ENCODE assay signal across 31 cellular contexts in genomic region chr6:37785688-37786270, GRCh38. TPM values are rescaled to one million over a fixed set of nuclear protein-coding genes. Genes with fewer than 3 reads are reported as not detected.
DNase-seq lines count a peak whose midpoint lies in the region; FAIRE-seq and TF ChIP-seq lines count a peak whose summit lies in the region.
"Had no signal": no experiment of that assay in that cellular context is flagged by ENCODE, and none has a peak within 500 bp of the region (broad histone marks: within the 10 kb centered on the region; RNA-seq: fewer than 3 reads in every experiment).

No MANE protein-coding gene starts in this region.

- no peak overlapping the region for H4K12ac ChIP-seq in trophoblast cell (ENCODE audit: low read depth, low read length)

- H3K27me3 ChIP-seq in astrocyte (ENCODE audit: insufficient read depth, low read length) (no peaks in the 10 kb centered on the region), trophoblast cell (ENCODE audit: insufficient read depth, low read length) (no peaks in the 10 kb centered on the region), hepatocyte (peaks cover 7% of the 10 kb centered on the region), endodermal cell (ENCODE audit: control insufficient read depth, insufficient read depth, low read length, poor library complexity, severe bottlenecking) (peaks cover 16% of the 10 kb centered on the region)
- H3K27me3 ChIP-seq: breast epithelium had no signal

- TF ChIP-seq CTCF in astrocyte (IDR thresholded peaks at IDR 0.05; ENCODE audit: insufficient read depth, low read depth, low read length) (no peak), hepatocyte (IDR thresholded peaks at IDR 0.05; ENCODE audit: poor library complexity) (no peak), endodermal cell (conservative IDR thresholded peaks at IDR 0.05) (no peak)

- H4K8ac ChIP-seq in trophoblast cell (ENCODE audit: low read depth, low read length): no peak overlapping the region

- no peaks in the 10 kb centered on the region for H3K9me2 ChIP-seq in hepatocyte (replicated peaks; ENCODE audit: insufficient read depth)

- H3K27me3 Mint-ChIP-seq in astrocyte (ENCODE audit: low read depth, unreplicated experiment) (peaks cover 25% of the 10 kb centered on the region), endodermal cell (ENCODE audit: insufficient read depth) (peaks cover 44% of the 10 kb centered on the region)

- no peak overlapping the region for H3K4me3 Mint-ChIP-seq in astrocyte (ENCODE audit: unreplicated experiment)
- H3K4me3 Mint-ChIP-seq in endodermal cell: no peak overlapping the region
- H3K4me3 Mint-ChIP-seq: activated CD4-positive, alpha-beta memory T cell treated with anti-CD3 and anti-CD28 coated beads for 36 hours; stimulated activated effector memory CD8-positive, alpha-beta T cell treated with anti-CD3 and anti-CD28 coated beads, Interleukin-12 subunit alpha, Interleukin-12 subunit beta, amount 100 ng/mL, for 72 hours had no signal

- no peak overlapping the region for H3K27ac ChIP-seq in astrocyte (ENCODE audit: low read depth, low read length)
- H3K27ac ChIP-seq in trophoblast cell (ENCODE audit: low read depth, low read length): no peak overlapping the region
- H3K27ac ChIP-seq in hepatocyte: no peak overlapping the region
- H3K27ac ChIP-seq in endodermal cell (ENCODE audit: low read depth, low read length): no peak overlapping the region
- H3K27ac ChIP-seq: 22Rv1, breast epithelium, HL-60 had no signal

- no peak overlapping the region for H3K18ac ChIP-seq in trophoblast cell (ENCODE audit: low read length)

- H3K9me3 ChIP-seq in astrocyte (ENCODE audit: insufficient read depth, low read depth, low read length): no peaks in the 10 kb centered on the region
- no peaks in the 10 kb centered on the region for H3K9me3 ChIP-seq in trophoblast cell (ENCODE audit: insufficient read depth, low read depth, low read length)
- no peaks in the 10 kb centered on the region for H3K9me3 ChIP-seq in hepatocyte (ENCODE audit: low read depth)
- H3K9me3 ChIP-seq in endodermal cell (ENCODE audit: control insufficient read depth, low read length): no peaks in the 10 kb centered on the region
- H3K9me3 ChIP-seq: breast epithelium had no signal

- no peak overlapping the region for H2BK120ac ChIP-seq in trophoblast cell (ENCODE audit: insufficient read depth, low read length, poor library complexity)

- WGBS in trophoblast cell (ENCODE audit: extremely low coverage, insufficient coverage, insufficient read length): no CpG with 5 or more reads among the region's 17 CpGs
- 89% methylated on average over 16 of the region's 17 CpGs for WGBS in hepatocyte (ENCODE audit: low lambda C conversion rate, missing lambda C conversion rate)
- WGBS in endodermal cell (ENCODE audit: insufficient coverage in 1 of 2, insufficient read length in 1 of 2), 2 experiments: 90 to 91% methylated on average over 17 of the region's 17 CpGs

- DNase-seq in NCI-H2171 treated with DMSO at 0.1 percent for 48 hours (lab: John Stamatoyannopoulos, UW) (peak; percentile 24), NCI-H2171 (lab: John Stamatoyannopoulos, UW) (no peak), astrocyte (ENCODE audit: low read depth) (no peak), middle frontal gyrus (ENCODE audit: extremely low spot score, low spot score) (peak; percentile 34), trophoblast cell (no peak), hepatocyte (ENCODE audit: low spot score) (no peak), endodermal cell (no peak), NCI-H526 treated with DMSO at 0.1 percent for 48 hours (lab: John Stamatoyannopoulos, UW) (no peak)
- DNase-seq: activated CD4-positive, alpha-beta memory T cell treated with anti-CD3 and anti-CD28 coated beads for 36 hours; activated CD4-positive, CD25-positive, alpha-beta regulatory T cell treated with anti-CD3 and anti-CD28 coated beads, Interleukin-2, amount 50 U/mL, for 72 hours; activated naive CD4-positive, alpha-beta T cell treated with Interleukin-2 at 50 U/mL for 16 hours; amniotic stem cell; DND-41; immature natural killer cell; Karpas-422; left colon; NCI-H1417; NCI-H2081; NCI-H226; NCI-H748 treated with DMSO at 0.1 percent for 48 hours; SHP77 treated with DMSO at 0.1 percent for 48 hours; T-helper 2 cell had no signal

- H3K4ac ChIP-seq in trophoblast cell (ENCODE audit: low read depth, low read length): no peak overlapping the region

- no peaks in the 10 kb centered on the region for H3K79me2 ChIP-seq in astrocyte (ENCODE audit: insufficient read depth, low read length)
- H3K79me2 ChIP-seq in trophoblast cell (ENCODE audit: control insufficient read depth, insufficient read depth, low read length, poor library complexity): no peaks in the 10 kb centered on the region
- H3K79me2 ChIP-seq in hepatocyte: no peaks in the 10 kb centered on the region

- H3K4me2 ChIP-seq in astrocyte (ENCODE audit: low read length) (no peak overlapping the region), trophoblast cell (ENCODE audit: low read length) (no peak overlapping the region), hepatocyte (no peak overlapping the region)

- H2BK5ac ChIP-seq in trophoblast cell (ENCODE audit: low read depth, low read length, poor library complexity): no peak overlapping the region

- H3K9ac ChIP-seq in astrocyte (ENCODE audit: low read length) (no peak overlapping the region), trophoblast cell (ENCODE audit: low read length) (no peak overlapping the region), endodermal cell (ENCODE audit: extremely low read depth, low read length, poor library complexity, severe bottlenecking) (no peak overlapping the region)

- no peak for FAIRE-seq in astrocyte (lab: Jason Lieb, UNC)
- FAIRE-seq: D721Med, endothelial cell of umbilical vein, GM18507, GM19239, H54 had no signal

- H3K14ac ChIP-seq in trophoblast cell (ENCODE audit: low read length): no peak overlapping the region

- H3K4me3 ChIP-seq in astrocyte (ENCODE audit: insufficient read depth, low read depth, low read length): no peak overlapping the region
- H3K4me3 ChIP-seq in trophoblast cell (ENCODE audit: low read depth, low read length): no peak overlapping the region
- no peak overlapping the region for H3K4me3 ChIP-seq in hepatocyte
- H3K4me3 ChIP-seq in endodermal cell (ENCODE audit: low read length): no peak overlapping the region
- H3K4me3 ChIP-seq: breast epithelium had no signal

- H3K79me1 ChIP-seq in trophoblast cell (ENCODE audit: low read length): no peaks in the 10 kb centered on the region

- no peak overlapping the region for H2AK5ac ChIP-seq in trophoblast cell (ENCODE audit: low read length)

- H4K91ac ChIP-seq in trophoblast cell (ENCODE audit: low read depth, low read length): no peak overlapping the region

- H3K36me3 ChIP-seq in astrocyte (ENCODE audit: insufficient read depth, low read length) (no peaks in the 10 kb centered on the region), trophoblast cell (ENCODE audit: control insufficient read depth in 1 of 2, insufficient read depth in 2 of 2, low read length in 2 of 2) (no peaks in the 10 kb centered on the region), hepatocyte (replicated peaks; ENCODE audit: insufficient read depth, low read depth) (no peaks in the 10 kb centered on the region), endodermal cell (ENCODE audit: control insufficient read depth, insufficient read depth, low read length) (no peaks in the 10 kb centered on the region)
- H3K36me3 ChIP-seq: breast epithelium had no signal

- no peaks in the 10 kb centered on the region for H3K9me3 Mint-ChIP-seq in astrocyte (ENCODE audit: unreplicated experiment)
- H3K9me3 Mint-ChIP-seq in endodermal cell: no peaks in the 10 kb centered on the region
- H3K9me3 Mint-ChIP-seq: activated CD4-positive, alpha-beta memory T cell treated with anti-CD3 and anti-CD28 coated beads for 36 hours; stimulated activated effector memory CD8-positive, alpha-beta T cell treated with anti-CD3 and anti-CD28 coated beads, Interleukin-12 subunit alpha, Interleukin-12 subunit beta, amount 100 ng/mL, for 72 hours had no signal

- H3K4me1 ChIP-seq in astrocyte (ENCODE audit: insufficient read depth, low read length) (peaks cover 20% of the 10 kb centered on the region), trophoblast cell (ENCODE audit: control insufficient read depth in 1 of 2, insufficient read depth in 2 of 2, low read length in 2 of 2) (peaks cover 6 to 20% of the 10 kb centered on the region in 2 experiments), hepatocyte (ENCODE audit: insufficient read depth) (peaks cover 15% of the 10 kb centered on the region), endodermal cell (ENCODE audit: control insufficient read depth, insufficient read depth, low read length) (peaks cover 3% of the 10 kb centered on the region)

- H4K20me1 ChIP-seq in astrocyte (ENCODE audit: insufficient read depth, low read length) (no peaks in the 10 kb centered on the region), hepatocyte (ENCODE audit: insufficient read depth, poor library complexity, severe bottlenecking) (no peaks in the 10 kb centered on the region)

- H3K27ac Mint-ChIP-seq in astrocyte (ENCODE audit: unreplicated experiment) (peak overlapping the region; percentile 82), endodermal cell (no peak overlapping the region)
- H3K27ac Mint-ChIP-seq: activated CD4-positive, alpha-beta memory T cell treated with anti-CD3 and anti-CD28 coated beads for 36 hours; immature natural killer cell; stimulated activated effector memory CD8-positive, alpha-beta T cell treated with anti-CD3 and anti-CD28 coated beads, Interleukin-12 subunit alpha, Interleukin-12 subunit beta, amount 100 ng/mL, for 72 hours had no signal

- H3K4me1 Mint-ChIP-seq in astrocyte (ENCODE audit: low read depth, unreplicated experiment) (peaks cover 8% of the 10 kb centered on the region), endodermal cell (peaks cover 22% of the 10 kb centered on the region)

- no peak overlapping the region for H2BK12ac ChIP-seq in trophoblast cell (ENCODE audit: low read length)

- peaks cover 2% of the 10 kb centered on the region for H3K36me3 Mint-ChIP-seq in astrocyte (ENCODE audit: low read depth, unreplicated experiment)
- no peaks in the 10 kb centered on the region for H3K36me3 Mint-ChIP-seq in endodermal cell (ENCODE audit: low read depth)
- H3K36me3 Mint-ChIP-seq: activated CD4-positive, alpha-beta memory T cell treated with anti-CD3 and anti-CD28 coated beads for 36 hours; stimulated activated effector memory CD8-positive, alpha-beta T cell treated with anti-CD3 and anti-CD28 coated beads, Interleukin-12 subunit alpha, Interleukin-12 subunit beta, amount 100 ng/mL, for 72 hours had no signal

- H2AFZ ChIP-seq in astrocyte (ENCODE audit: low read depth, low read length) (no peak overlapping the region), trophoblast cell (ENCODE audit: insufficient read depth, low read length, poor library complexity) (no peak overlapping the region), hepatocyte (no peak overlapping the region)

- peak overlapping the region; percentile 78 for H3K23ac ChIP-seq in trophoblast cell (ENCODE audit: low read length)

RNA-seq across cellular contexts. Expression of gene ZFAND3, which starts 33.7 kb away (rescaled TPM):
- total RNA-seq in astrocyte (131 and 135 TPM in 2 replicates), hepatocyte (35.8 and 36.5 TPM in 2 replicates), endodermal cell (10 to 100 TPM; 67.1 to 86.2 TPM)
- polyA plus RNA-seq in trophoblast cell (2013): 79.8 and 81.0 TPM in 2 replicates
- 50.0 and 51.1 TPM in 2 replicates for polyA plus RNA-seq in hepatocyte
- polyA plus RNA-seq in endodermal cell (2013, experiment 1 of 2): 105 TPM
- polyA plus RNA-seq in endodermal cell (2013, experiment 2 of 2): 99.2 TPM

Comparison
In these comparisons a context has a peak if more than half of its experiments do, and no peak if none do; other contexts are left out.
1. DNase-seq: peak in NCI-H2171 treated with DMSO at 0.1 percent for 48 hours (single experiment) and middle frontal gyrus (single experiment); none in NCI-H2171 (single experiment), astrocyte (single experiment), trophoblast cell (0 of 2), hepatocyte (single experiment), endodermal cell (single experiment) and NCI-H526 treated with DMSO at 0.1 percent for 48 hours (single experiment).